10 cellular contexts compared by ENCODE assay signal in the genomic region with DNA sequence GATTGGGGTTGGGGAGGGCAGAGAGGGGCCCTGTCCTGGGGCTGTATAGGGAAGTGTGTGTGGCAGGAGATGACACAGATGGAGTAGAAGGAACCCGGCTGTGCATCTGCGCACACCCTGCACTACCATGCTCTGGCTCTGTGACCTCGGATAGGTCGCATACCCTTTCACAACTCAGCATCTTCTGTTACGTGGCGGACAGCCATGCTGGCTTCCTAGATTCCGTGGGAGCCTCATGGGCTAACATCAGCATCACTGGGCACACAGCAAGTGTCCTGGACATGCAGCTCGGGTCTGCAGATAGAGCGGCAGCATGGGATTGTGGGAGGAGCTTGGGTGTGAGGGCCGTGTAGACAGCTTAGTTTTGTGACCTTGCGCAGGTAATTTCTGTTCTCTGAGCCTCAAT. TPM values are rescaled to one million over a fixed set of nuclear protein-coding genes. Genes with fewer than 3 reads are reported as not detected.
DNase-seq lines count a peak whose midpoint lies in the region; ATAC-seq and TF ChIP-seq lines count a peak whose summit lies in the region.
"Had no signal": no experiment of that assay in that cellular context is flagged by ENCODE, and none has a peak within 500 bp of the region (broad histone marks: within the 10 kb centered on the region; RNA-seq: fewer than 3 reads in every experiment).

No MANE protein-coding gene starts in this region.

- no peaks in the 10 kb centered on the region for H3K27me3 ChIP-seq in suprapubic skin

- no peak for TF ChIP-seq CTCF in fibroblast of villous mesenchyme (IDR thresholded peaks at IDR 0.05; ENCODE audit: insufficient read depth, low read depth, low read length)
- no peak for TF ChIP-seq CTCF in suprapubic skin (IDR thresholded peaks at IDR 0.05)

- no peaks in the 10 kb centered on the region for H3K27me3 Mint-ChIP-seq in activated naive CD4-positive, alpha-beta T cell treated with anti-CD3 and anti-CD28 coated beads, Interleukin-2, amount 50 U/mL, for 24 hours

- no peak for DNase-seq in activated naive CD4-positive, alpha-beta T cell treated with Interleukin-2 at 50 U/mL for 16 hours
- DNase-seq in SIG-M5 (lab: John Stamatoyannopoulos, UW) (peak; percentile 26), fibroblast of villous mesenchyme (ENCODE audit: low read depth) (no peak), suprapubic skin (ENCODE audit: low spot score in 2 of 2) (no peak), amniotic stem cell (lab: John Stamatoyannopoulos, UW) (no peak)
- DNase-seq in activated CD4-positive, CD25-positive, alpha-beta regulatory T cell treated with anti-CD3 and anti-CD28 coated beads, Interleukin-2, amount 50 U/mL, for 72 hours = no peak
- DNase-seq: DMS53 had no signal

- no peaks in the 10 kb centered on the region for H3K9me3 ChIP-seq in suprapubic skin

- H3K9me3 Mint-ChIP-seq in activated naive CD4-positive, alpha-beta T cell treated with anti-CD3 and anti-CD28 coated beads, Interleukin-2, amount 50 U/mL, for 24 hours = no peaks in the 10 kb centered on the region

- H3K36me3 Mint-ChIP-seq in activated naive CD4-positive, alpha-beta T cell treated with anti-CD3 and anti-CD28 coated beads, Interleukin-2, amount 50 U/mL, for 24 hours = peaks cover 16% of the 10 kb centered on the region

- peaks cover 24% of the 10 kb centered on the region for H3K36me3 ChIP-seq in suprapubic skin

- no peak for TF ChIP-seq POLR2A in suprapubic skin (IDR thresholded peaks at IDR 0.05)

- peaks cover 59% of the 10 kb centered on the region for H3K4me1 ChIP-seq in suprapubic skin

- peak overlapping the region; percentile 93 for H3K4me3 Mint-ChIP-seq in activated naive CD4-positive, alpha-beta T cell treated with anti-CD3 and anti-CD28 coated beads, Interleukin-2, amount 50 U/mL, for 24 hours

- H3K27ac Mint-ChIP-seq in activated naive CD4-positive, alpha-beta T cell treated with anti-CD3 and anti-CD28 coated beads, Interleukin-2, amount 50 U/mL, for 24 hours = peak overlapping the region; percentile 99

- H3K4me1 Mint-ChIP-seq in activated naive CD4-positive, alpha-beta T cell treated with anti-CD3 and anti-CD28 coated beads, Interleukin-2, amount 50 U/mL, for 24 hours = peaks cover 53% of the 10 kb centered on the region

- peak overlapping the region; percentile 3 for H3K27ac ChIP-seq in suprapubic skin

- no peak for ATAC-seq in GM21576 (IDR thresholded peaks at IDR 0.05; ENCODE audit: unreplicated experiment)

- WGBS in suprapubic skin = 63% methylated on average over 11 of the region's 11 CpGs

- no peak for TF ChIP-seq EP300 in suprapubic skin (IDR thresholded peaks at IDR 0.05)

- H3K4me3 ChIP-seq in fibroblast of villous mesenchyme (ENCODE audit: low read depth, low read length) (peak overlapping the region; percentile 94), suprapubic skin (peak overlapping the region; percentile 63)

RNA-seq across cellular contexts. Expression of a gene that starts 9.2 kb away (rescaled TPM):
- 14.2 TPM in 2 replicates for total RNA-seq in fibroblast of villous mesenchyme
- total RNA-seq in suprapubic skin = 10 to 100 TPM; 16.9 to 52.4 (median 33.0) TPM

RNA-seq across cellular contexts. Expression of a gene that starts 9.4 kb away (rescaled TPM):
- total RNA-seq in fibroblast of villous mesenchyme (1,727 and 1,986 TPM in 2 replicates), suprapubic skin (1,000 to 10,000 TPM; 1,001 to 2,050 (median 1,799) TPM)

RNA-seq across cellular contexts. Expression of a gene that starts 17.9 kb away (rescaled TPM):
- total RNA-seq in fibroblast of villous mesenchyme (not detected in 2 replicates), suprapubic skin (not detected)
- total RNA-seq: mesenteric fat pad had no signal
